34 cellular contexts compared by ENCODE assay signal in genomic region chr5:80695666-80696065, GRCh38.
"Had no signal": no experiment of that assay in that cellular context is flagged by ENCODE, and none has a peak within 500 bp of the region (broad histone marks: within the 10 kb centered on the region; RNA-seq: fewer than 3 reads in every experiment).

No MANE protein-coding gene starts in this region.

- H3K9ac ChIP-seq: KMS-11 had no signal

- H3K27me3 Mint-ChIP-seq: activated CD4-positive, alpha-beta T cell treated with anti-CD3 and anti-CD28 coated beads for 36 hours; activated naive CD4-positive, alpha-beta T cell treated with anti-CD3 and anti-CD28 coated beads, Interleukin-2, amount 10 ng/mL, durations not matched to agents 7 days and 5 days; activated naive CD8-positive, alpha-beta T cell; activated naive CD8-positive, alpha-beta T cell treated with anti-CD3 and anti-CD28 coated beads, Interleukin-2, amount 50 U/mL, for 24 hours had no signal

- H2AFZ ChIP-seq: PC-9 had no signal

- DNase-seq: activated CD4-positive, alpha-beta T cell treated with anti-CD3 and anti-CD28 coated beads for 36 hours; activated CD4-positive, alpha-beta T cell treated with anti-CD3 and anti-CD28 coated beads, Interleukin-2, amount 50 U/mL, for 1 hour; activated CD8-positive, alpha-beta memory T cell treated with anti-CD3 and anti-CD28 coated beads, Interleukin-2, amount 50 U/mL, for 4 hours; activated effector memory CD4-positive, alpha-beta T cell treated with Interleukin-2 at 50 U/mL for 16 hours; activated naive CD4-positive, alpha-beta T cell treated with anti-CD3 and anti-CD28 coated beads, Interleukin-2, amount 10 ng/mL, durations not matched to agents 7 days and 5 days; activated naive CD8-positive, alpha-beta T cell treated with anti-CD3 and anti-CD28 coated beads, Interleukin-2, amount 50 U/mL, for 24 hours; activated T-cell treated with anti-CD3 and anti-CD28 coated beads for 4 hours; activated T-cell treated with anti-CD3 and anti-CD28 coated beads, Interleukin-2, amount 50 U/mL, for 4 hours; aorta; brain microvascular endothelial cell; central memory CD4-positive, alpha-beta T cell; colonic mucosa; MM.1S; MV-4-11; NCI-H1092; NCI-H1436 treated with DMSO at 0.1 percent for 48 hours; NCI-H1694 treated with DMSO at 0.1 percent for 48 hours; NCI-H2029; NCI-H2107; NCI-H2171; NCI-H510A; NCI-H526; NCI-H748 treated with DMSO at 0.1 percent for 48 hours; NK-92 treated with Interleukin-12 subunit alpha and Interleukin-12 subunit beta, amount 100 ng/mL, for 24 hours; PC-9; SIG-M5; SW 1271; T-helper 1 cell had no signal

- H3K36me3 ChIP-seq: brain microvascular endothelial cell, colonic mucosa had no signal

- FAIRE-seq: RCC 7860, TTC549 had no signal

- H3K4me3 Mint-ChIP-seq: activated CD4-positive, alpha-beta T cell treated with anti-CD3 and anti-CD28 coated beads for 36 hours; activated naive CD4-positive, alpha-beta T cell treated with anti-CD3 and anti-CD28 coated beads, Interleukin-2, amount 10 ng/mL, durations not matched to agents 7 days and 5 days; activated naive CD8-positive, alpha-beta T cell; activated naive CD8-positive, alpha-beta T cell treated with anti-CD3 and anti-CD28 coated beads, Interleukin-2, amount 50 U/mL, for 24 hours; activated T-cell treated with anti-CD3 and anti-CD28 coated beads, Interleukin-2, amount 50 U/mL, for 4 hours had no signal

- H3K27ac ChIP-seq: brain microvascular endothelial cell, colonic mucosa, KMS-11, PC-9, RWPE1 had no signal

- ATAC-seq: activated CD4-positive, alpha-beta T cell treated with anti-CD3 and anti-CD28 coated beads for 36 hours; activated naive CD8-positive, alpha-beta T cell treated with anti-CD3 and anti-CD28 coated beads, Interleukin-2, amount 50 U/mL, for 24 hours; activated T-cell treated with anti-CD3 and anti-CD28 coated beads, Interleukin-2, amount 50 U/mL, for 4 hours; Right ventricle myocardium inferior had no signal

- H3K9me3 Mint-ChIP-seq: activated naive CD4-positive, alpha-beta T cell treated with anti-CD3 and anti-CD28 coated beads, Interleukin-2, amount 10 ng/mL, durations not matched to agents 7 days and 5 days; activated naive CD8-positive, alpha-beta T cell treated with anti-CD3 and anti-CD28 coated beads, Interleukin-2, amount 50 U/mL, for 24 hours; activated T-cell treated with anti-CD3 and anti-CD28 coated beads, Interleukin-2, amount 50 U/mL, for 4 hours had no signal

- H3K4me1 Mint-ChIP-seq: activated CD4-positive, alpha-beta T cell treated with anti-CD3 and anti-CD28 coated beads for 36 hours had no signal

- H3K27me3 ChIP-seq: brain microvascular endothelial cell, colonic mucosa had no signal

- H3K4me3 ChIP-seq: colonic mucosa, PC-9 had no signal

- H3K4me2 ChIP-seq: KMS-11, PC-9 had no signal

- H3K27ac Mint-ChIP-seq: activated CD4-positive, alpha-beta T cell treated with anti-CD3 and anti-CD28 coated beads for 36 hours; activated naive CD4-positive, alpha-beta T cell treated with anti-CD3 and anti-CD28 coated beads, Interleukin-2, amount 10 ng/mL, durations not matched to agents 7 days and 5 days; activated naive CD8-positive, alpha-beta T cell; activated naive CD8-positive, alpha-beta T cell treated with anti-CD3 and anti-CD28 coated beads, Interleukin-2, amount 50 U/mL, for 24 hours had no signal

- H3K9me3 ChIP-seq: colonic mucosa had no signal
